In genomic region chr21:36732761-36733160, GRCh38 we compare ENCODE assay signal across 23 cellular contexts. TPM values are rescaled to one million over a fixed set of nuclear protein-coding genes. Genes with fewer than 3 reads are reported as not detected.
"Had no signal": no experiment of that assay in that cellular context is flagged by ENCODE, and none has a peak within 500 bp of the region (broad histone marks: within the 10 kb centered on the region; RNA-seq: fewer than 3 reads in every experiment).

No MANE protein-coding gene starts in this region.

- DNase-seq: activated B cell treated with CpG ODN at 0.5 μM for 24 hours; activated CD4-positive, alpha-beta T cell treated with anti-CD3 and anti-CD28 coated beads for 1 hour; activated CD4-positive, alpha-beta T cell treated with anti-CD3 and anti-CD28 coated beads, Interleukin-2, amount 10 ng/mL, durations not matched to agents 24 days and 14 days; activated CD4-positive, alpha-beta T cell treated with anti-CD3 and anti-CD28 coated beads, Interleukin-2, amount 50 U/mL, for 48 hours; activated CD8-positive, alpha-beta memory T cell treated with anti-CD3 and anti-CD28 coated beads, Interleukin-2, amount 10 ng/mL, durations not matched to agents 7 days and 5 days; activated T-cell treated with anti-CD3 and anti-CD28 coated beads, Interleukin-2, amount 50 U/mL, for 4 hours; central memory CD4-positive, alpha-beta T cell; Karpas-422; MM.1S; NCI-H1105; NCI-H1436; NCI-H1694 treated with DMSO at 0.1 percent for 48 hours; NCI-H2029 treated with DMSO at 0.1 percent for 48 hours; NCI-H345; NCI-H510A; NCI-H526 treated with DMSO at 0.1 percent for 48 hours; NCI-H82 had no signal

- H3K4me1 ChIP-seq: breast epithelium, SJSA1 had no signal

- H3K36me3 ChIP-seq: breast epithelium, SJSA1 had no signal

- ATAC-seq: activated CD8-positive, alpha-beta memory T cell treated with anti-CD3 and anti-CD28 coated beads, Interleukin-2, amount 10 ng/mL, durations not matched to agents 7 days and 5 days; activated T-cell treated with anti-CD3 and anti-CD28 coated beads, Interleukin-2, amount 50 U/mL, for 4 hours; Right ventricle myocardium inferior; SK-N-SH treated with all-trans-retinoic acid at 6 μM for 48 hours had no signal

- H3K4me3 ChIP-seq: breast epithelium, SJSA1 had no signal

- H3K9me3 ChIP-seq: SJSA1 had no signal

- H3K27ac ChIP-seq: breast epithelium, SJSA1 had no signal

RNA-seq across cellular contexts. Expression of gene SIM2, which starts 33.8 kb away (rescaled TPM):
- total RNA-seq: activated B cell treated with CpG ODN at 0.5 μM for 24 hours, aorta, OCI-LY7, Right ventricle myocardium inferior had no signal
- polyA plus RNA-seq: aorta had no signal
